In the genomic region with DNA sequence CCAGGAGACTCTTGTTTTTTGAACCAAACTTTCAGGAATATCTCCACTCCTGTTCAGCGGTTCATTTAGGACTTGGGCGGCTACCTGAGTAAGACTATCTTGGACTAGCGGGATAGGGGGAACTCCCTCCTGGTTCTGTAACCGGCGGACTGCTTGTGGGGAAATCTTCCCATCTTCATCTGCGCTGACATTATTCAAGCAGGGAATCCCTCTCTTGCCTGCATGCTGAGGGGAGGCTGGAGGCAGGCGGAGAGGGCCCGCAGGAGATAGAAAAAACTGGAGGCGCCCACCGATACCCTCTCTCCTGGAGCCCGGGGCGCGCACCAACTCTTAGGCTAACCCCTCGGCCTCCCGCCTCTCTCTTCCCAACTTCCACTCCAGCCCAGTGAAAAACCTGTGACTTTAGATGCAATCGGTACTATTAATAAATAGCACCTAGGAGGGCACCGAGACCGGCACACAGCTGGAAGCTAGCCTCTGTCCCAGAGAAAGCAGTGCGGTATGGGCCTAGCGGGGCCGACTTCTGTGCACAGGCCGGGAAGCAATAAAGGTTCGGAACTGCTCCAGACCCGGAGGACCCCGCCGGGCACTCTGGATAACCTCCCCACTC, we compare ENCODE assay signal across 8 cellular contexts. TPM values are rescaled to one million over a fixed set of nuclear protein-coding genes. Genes with fewer than 3 reads are reported as not detected.
DNase-seq lines count a peak whose midpoint lies in the region; TF ChIP-seq lines count a peak whose summit lies in the region.

No MANE protein-coding gene starts in this region.

- DNase-seq in HK-2 (ENCODE audit: unreplicated experiment) (peak; percentile 28), astrocyte of the spinal cord (ENCODE audit: low read depth, low spot score) (peak; percentile 5), islet precursor cell (peak; percentile 59), NCI-H2196 treated with DMSO at 0.1 percent for 48 hours (lab: John Stamatoyannopoulos, UW; ENCODE audit: unreplicated experiment) (no peak)
- no peak for DNase-seq in activated CD4-positive, alpha-beta memory T cell treated with anti-CD3 and anti-CD28 coated beads, Interleukin-2, amount 10 ng/mL, durations not matched to agents 7 days and 5 days
- no peak for DNase-seq in activated naive CD8-positive, alpha-beta T cell treated with anti-CD3 and anti-CD28 coated beads for 36 hours
- no peak for DNase-seq in activated CD8-positive, alpha-beta memory T cell treated with anti-CD3 and anti-CD28 coated beads for 24 hours

- POLR2A ChIA-PET in activated CD4-positive, alpha-beta memory T cell treated with anti-CD3 and anti-CD28 coated beads, Interleukin-2, amount 10 ng/mL, durations not matched to agents 7 days and 5 days (lab: Charles Lee) = no interaction called here

- TF ChIP-seq CTCF in astrocyte of the spinal cord (IDR thresholded peaks at IDR 0.05; ENCODE audit: low read depth, low read length) = no peak

- H3K27ac Mint-ChIP-seq in activated CD4-positive, alpha-beta memory T cell treated with anti-CD3 and anti-CD28 coated beads, Interleukin-2, amount 10 ng/mL, durations not matched to agents 7 days and 5 days = no peak overlapping the region
- no peak overlapping the region for H3K27ac Mint-ChIP-seq in activated naive CD8-positive, alpha-beta T cell treated with anti-CD3 and anti-CD28 coated beads for 36 hours

- peaks cover 68% of the 10 kb centered on the region for H3K27me3 Mint-ChIP-seq in activated CD4-positive, alpha-beta memory T cell treated with anti-CD3 and anti-CD28 coated beads, Interleukin-2, amount 10 ng/mL, durations not matched to agents 7 days and 5 days
- H3K27me3 Mint-ChIP-seq in activated naive CD8-positive, alpha-beta T cell treated with anti-CD3 and anti-CD28 coated beads for 36 hours = peaks cover 78% of the 10 kb centered on the region

- in situ Hi-C loops in astrocyte of the spinal cord (cut with HindIII; ENCODE audit: low sequenced_read_pairs) = no loop called here

- no peaks in the 10 kb centered on the region for H3K9me3 ChIP-seq in stomach smooth muscle (ENCODE audit: control insufficient read depth in 2 of 2, low read length in 2 of 2)

- no peaks in the 10 kb centered on the region for H3K36me3 ChIP-seq in stomach smooth muscle (ENCODE audit: control insufficient read depth in 2 of 2, insufficient read depth in 2 of 2, low read length in 2 of 2)

- H3K27me3 ChIP-seq in stomach smooth muscle (ENCODE audit: control insufficient read depth in 1 of 2, insufficient read depth in 2 of 2, low read length in 2 of 2) = peaks cover 9 to 19% of the 10 kb centered on the region in 2 donors

- H3K9ac ChIP-seq in stomach smooth muscle (ENCODE audit: low read length in 2 of 2) = peak overlapping the region; percentile 15 to 29

- H3K4me3 ChIP-seq in astrocyte of the spinal cord (ENCODE audit: low read depth, low read length) (peak overlapping the region; percentile 66), stomach smooth muscle (ENCODE audit: low read length in 2 of 2) (peak overlapping the region; percentile 43 to 81)

- H3K4me1 ChIP-seq in stomach smooth muscle (ENCODE audit: control insufficient read depth, insufficient read depth, low read length) = peaks cover 22% of the 10 kb centered on the region

- CTCF ChIA-PET in activated CD4-positive, alpha-beta memory T cell treated with anti-CD3 and anti-CD28 coated beads, Interleukin-2, amount 10 ng/mL, durations not matched to agents 7 days and 5 days (lab: Charles Lee) = no interaction called here

- no peak overlapping the region for H3K27ac ChIP-seq in stomach smooth muscle (ENCODE audit: low read length)

- no peaks in the 10 kb centered on the region for H3K9me3 Mint-ChIP-seq in activated CD4-positive, alpha-beta memory T cell treated with anti-CD3 and anti-CD28 coated beads, Interleukin-2, amount 10 ng/mL, durations not matched to agents 7 days and 5 days
- no peaks in the 10 kb centered on the region for H3K9me3 Mint-ChIP-seq in activated naive CD8-positive, alpha-beta T cell treated with anti-CD3 and anti-CD28 coated beads for 36 hours

- H3K4me3 Mint-ChIP-seq in activated CD4-positive, alpha-beta memory T cell treated with anti-CD3 and anti-CD28 coated beads, Interleukin-2, amount 10 ng/mL, durations not matched to agents 7 days and 5 days = no peak overlapping the region
- no peak overlapping the region for H3K4me3 Mint-ChIP-seq in activated naive CD8-positive, alpha-beta T cell treated with anti-CD3 and anti-CD28 coated beads for 36 hours

- no peaks in the 10 kb centered on the region for H3K36me3 Mint-ChIP-seq in activated CD4-positive, alpha-beta memory T cell treated with anti-CD3 and anti-CD28 coated beads, Interleukin-2, amount 10 ng/mL, durations not matched to agents 7 days and 5 days (ENCODE audit: low read depth)
- H3K36me3 Mint-ChIP-seq in activated naive CD8-positive, alpha-beta T cell treated with anti-CD3 and anti-CD28 coated beads for 36 hours = peaks cover 2% of the 10 kb centered on the region

- peaks cover 30% of the 10 kb centered on the region for H3K4me1 Mint-ChIP-seq in activated CD4-positive, alpha-beta memory T cell treated with anti-CD3 and anti-CD28 coated beads, Interleukin-2, amount 10 ng/mL, durations not matched to agents 7 days and 5 days
- H3K4me1 Mint-ChIP-seq in activated naive CD8-positive, alpha-beta T cell treated with anti-CD3 and anti-CD28 coated beads for 36 hours = peaks cover 23% of the 10 kb centered on the region

RNA-seq across cellular contexts. Expression of gene EFNA5, which starts 1.7 kb away (rescaled TPM):
- not detected for total RNA-seq in activated CD4-positive, alpha-beta memory T cell treated with anti-CD3 and anti-CD28 coated beads, Interleukin-2, amount 10 ng/mL, durations not matched to agents 7 days and 5 days
- total RNA-seq in activated naive CD8-positive, alpha-beta T cell treated with anti-CD3 and anti-CD28 coated beads for 36 hours = not detected

Comparison
In these comparisons a context has a peak if more than half of its experiments do, and no peak if none do; other contexts are left out.
1. DNase-seq: peak in HK-2 (single experiment), astrocyte of the spinal cord (single experiment) and islet precursor cell (single experiment); none in activated CD4-positive, alpha-beta memory T cell treated with anti-CD3 and anti-CD28 coated beads, Interleukin-2, amount 10 ng/mL, durations not matched to agents 7 days and 5 days (single experiment), activated naive CD8-positive, alpha-beta T cell treated with anti-CD3 and anti-CD28 coated beads for 36 hours (single experiment), NCI-H2196 treated with DMSO at 0.1 percent for 48 hours (single experiment) and activated CD8-positive, alpha-beta memory T cell treated with anti-CD3 and anti-CD28 coated beads for 24 hours (single experiment).